ENCODE assay signal across 17 cellular contexts in genomic region chr15:67652586-67652985, GRCh38.
DNase-seq lines count a peak whose midpoint lies in the region; ATAC-seq and TF ChIP-seq lines count a peak whose summit lies in the region.
"Had no signal": no experiment of that assay in that cellular context is flagged by ENCODE, and none has a peak within 500 bp of the region (broad histone marks: within the 10 kb centered on the region; RNA-seq: fewer than 3 reads in every experiment).

No MANE protein-coding gene starts in this region.

- H2AFZ ChIP-seq in smooth muscle cell (ENCODE audit: low read depth) = no peak overlapping the region
- H2AFZ ChIP-seq: GM23338 had no signal

- H3K4me1 ChIP-seq in smooth muscle cell (ENCODE audit: low read depth) = no peaks in the 10 kb centered on the region
- H3K4me1 ChIP-seq: BLaER1 had no signal

- no peaks in the 10 kb centered on the region for H4K20me1 ChIP-seq in smooth muscle cell (ENCODE audit: low read depth)
- H4K20me1 ChIP-seq: BLaER1 had no signal

- no peak overlapping the region for H3K4me3 ChIP-seq in NB4 (ENCODE audit: low read depth, low read length)
- H3K4me3 ChIP-seq in smooth muscle cell = no peak overlapping the region
- no peak overlapping the region for H3K4me3 ChIP-seq in lower leg skin (ENCODE audit: low read depth, poor library complexity, severe bottlenecking)
- H3K4me3 ChIP-seq: BLaER1, GM23338 had no signal

- CTCF ChIA-PET in WTC11 (lab: Charles Lee) = no interaction called here

- H3K4me3 Mint-ChIP-seq in endothelial cell (ENCODE audit: unreplicated experiment) (peak overlapping the region; percentile 69), WTC11 (no peak overlapping the region)
- H3K4me3 Mint-ChIP-seq: CD14-positive monocyte; CD4-positive, alpha-beta memory T cell; GM23338 had no signal

- no peak overlapping the region for H3K4me2 ChIP-seq in smooth muscle cell
- H3K4me2 ChIP-seq: BLaER1, GM23338 had no signal

- H3K9me3 Mint-ChIP-seq in endothelial cell (ENCODE audit: unreplicated experiment) (peaks cover 4% of the 10 kb centered on the region), WTC11 (peaks cover 33% of the 10 kb centered on the region)

- no peaks in the 10 kb centered on the region for H3K9me3 ChIP-seq in smooth muscle cell (replicated peaks; ENCODE audit: low read depth)

- TF ChIP-seq CTCF in NB4 (IDR thresholded peaks at IDR 0.05; ENCODE audit: low read depth, low read length) (no peak), endothelial cell (IDR thresholded peaks at IDR 0.05; ENCODE audit: unreplicated experiment) (no peak), WTC11 (IDR thresholded peaks at IDR 0.05) (no peak), smooth muscle cell (IDR thresholded peaks at IDR 0.05; ENCODE audit: borderline replicate concordance, insufficient read depth, poor library complexity, severe bottlenecking) (no peak), lower leg skin (IDR thresholded peaks at IDR 0.05) (no peak)

- 90% methylated on average over 2 of the region's 2 CpGs for WGBS in smooth muscle cell (ENCODE audit: low lambda C conversion rate)
- 95 to 99% methylated on average over 2 of the region's 2 CpGs for WGBS in lower leg skin, 2 donors

- H3K27ac Mint-ChIP-seq in endothelial cell (ENCODE audit: unreplicated experiment) (no peak overlapping the region), WTC11 (no peak overlapping the region)
- H3K27ac Mint-ChIP-seq: CD14-positive monocyte; CD4-positive, alpha-beta memory T cell; GM23338 had no signal

- H3K4me1 Mint-ChIP-seq in endothelial cell (ENCODE audit: unreplicated experiment) (no peaks in the 10 kb centered on the region), WTC11 (peaks cover 17% of the 10 kb centered on the region)
- H3K4me1 Mint-ChIP-seq: CD14-positive monocyte had no signal

- H3K27me3 Mint-ChIP-seq in endothelial cell (ENCODE audit: unreplicated experiment) (no peaks in the 10 kb centered on the region), WTC11 (ENCODE audit: low read depth) (no peaks in the 10 kb centered on the region)
- H3K27me3 Mint-ChIP-seq: CD4-positive, alpha-beta memory T cell had no signal

- H3F3A ChIP-seq in smooth muscle cell (ENCODE audit: low read depth) = no peaks in the 10 kb centered on the region

- POLR2A ChIA-PET in WTC11 (lab: Charles Lee) = no interaction called here

- no peaks in the 10 kb centered on the region for H3K79me2 ChIP-seq in smooth muscle cell (ENCODE audit: low read depth)

- H3K27me3 ChIP-seq in smooth muscle cell (ENCODE audit: low read depth) = no peaks in the 10 kb centered on the region
- H3K27me3 ChIP-seq: BLaER1 had no signal

- intact Hi-C loops in lower leg skin (cut with DNase I; ENCODE audit: low total_unique reads) = no loop called here

- H3K27ac ChIP-seq in smooth muscle cell (ENCODE audit: low read depth) = no peak overlapping the region
- H3K27ac ChIP-seq: BLaER1 had no signal

- H3K36me3 ChIP-seq in smooth muscle cell (ENCODE audit: low read depth) = peaks cover 15% of the 10 kb centered on the region

- peaks cover 17% of the 10 kb centered on the region for H3K36me3 Mint-ChIP-seq in endothelial cell (ENCODE audit: low read depth, unreplicated experiment)
- peaks cover 33% of the 10 kb centered on the region for H3K36me3 Mint-ChIP-seq in WTC11

- TF ChIP-seq POLR2A in NB4 (IDR thresholded peaks at IDR 0.05; ENCODE audit: extremely low read depth, insufficient read length) (no peak), lower leg skin (IDR thresholded peaks at IDR 0.05) (no peak)

- DNase-seq in NCI-H2107 treated with DMSO at 0.1 percent for 48 hours (lab: John Stamatoyannopoulos, UW; ENCODE audit: unreplicated experiment) (peak; percentile 61), NCI-H2107 (lab: John Stamatoyannopoulos, UW) (no peak), NB4 (ENCODE audit: low read depth) (peak; percentile 8), NCI-H526 (lab: John Stamatoyannopoulos, UW) (peak; percentile 89 to 91), endothelial cell (ENCODE audit: low spot score) (no peak), WTC11 (ENCODE audit: low spot score) (no peak), smooth muscle cell (lab: John Stamatoyannopoulos, UW; ENCODE audit: unreplicated experiment) (no peak), lower leg skin (ENCODE audit: low spot score in 2 of 2) (no peak)
- DNase-seq: 8988T; Calu3; CD4-positive, alpha-beta memory T cell; DMS79 treated with DMSO at 0.1 percent for 48 hours; GF-D8; H7 had no signal

- no peak overlapping the region for H3K9ac ChIP-seq in smooth muscle cell (ENCODE audit: low read depth)
- H3K9ac ChIP-seq: BLaER1 had no signal

- no peak for ATAC-seq in WTC11
- ATAC-seq: GM23338 had no signal

TF ChIP-seq in WTC11, 78 proteins besides CTCF, POLR2A, EP300 and RAD21:
- TF ChIP-seq IRF2 (CRISPR knock-in tag; IDR thresholded peaks at IDR 0.05; ENCODE audit: borderline replicate concordance, low read depth) = no peak

Comparison
In these comparisons a context has a peak if more than half of its experiments do, and no peak if none do; other contexts are left out.
1. DNase-seq: peak in NCI-H2107 treated with DMSO at 0.1 percent for 48 hours (single experiment), NB4 (single experiment) and NCI-H526 (2 of 2); none in NCI-H2107 (single experiment), endothelial cell (single experiment), WTC11 (single experiment), smooth muscle cell (single experiment) and lower leg skin (0 of 2).